ENCODE assay signal across 8 cellular contexts in genomic region chr3:150545419-150546225, GRCh38. TPM values are rescaled to one million over a fixed set of nuclear protein-coding genes. Genes with fewer than 3 reads are reported as not detected.
DNase-seq lines count a peak whose midpoint lies in the region; ATAC-seq, FAIRE-seq and TF ChIP-seq lines count a peak whose summit lies in the region.

No MANE protein-coding gene starts in this region.

- H3K27ac Mint-ChIP-seq in osteocyte (ENCODE audit: unreplicated experiment), result peak overlapping the region; percentile 100

- DNase-seq in DMS79 treated with DMSO at 0.1 percent for 48 hours (lab: John Stamatoyannopoulos, UW) (peak; percentile 59), NCI-H2171 treated with DMSO at 0.1 percent for 48 hours (lab: John Stamatoyannopoulos, UW) (peak; percentile 50), activated gamma-delta T cell (lab: John Stamatoyannopoulos, UW) (peak; percentile 35), globus pallidus (ENCODE audit: low spot score) (peak; percentile 21), osteocyte (ENCODE audit: extremely low spot score, unreplicated experiment) (peak; percentile 85), uterus (peak in 1 of 2 donors; percentile 40), D721Med (ENCODE audit: insufficient read length, low spot score) (no peak)

- no peaks in the 10 kb centered on the region for H3K9me3 ChIP-seq in uterus

- H3K36me3 Mint-ChIP-seq in osteocyte (ENCODE audit: unreplicated experiment), result peaks cover 31% of the 10 kb centered on the region

- H3K27ac ChIP-seq in uterus, result peak overlapping the region; percentile 97 to 99

- no peaks in the 10 kb centered on the region for H3K36me3 ChIP-seq in uterus

- H3K4me3 Mint-ChIP-seq in osteocyte (ENCODE audit: unreplicated experiment), result peak overlapping the region; percentile 100

- peak overlapping the region; percentile 86 to 96 for H3K4me3 ChIP-seq in uterus

- peaks cover 0 to 4% of the 10 kb centered on the region in 2 donors for H3K4me1 ChIP-seq in uterus

- H3K27me3 Mint-ChIP-seq in osteocyte (ENCODE audit: unreplicated experiment), result no peaks in the 10 kb centered on the region

- no peak for FAIRE-seq in D721Med (lab: Jason Lieb, UNC)

- H3K27me3 ChIP-seq in uterus, result no peaks in the 10 kb centered on the region

- peak; percentile 14 for ATAC-seq in GM21825 (IDR thresholded peaks at IDR 0.05; ENCODE audit: unreplicated experiment)

- intact Hi-C loops in uterus (cut with DNase I; ENCODE audit: low total_unique reads), result no loop called here

- no peak for TF ChIP-seq POLR2A in uterus (IDR thresholded peaks at IDR 0.05)

- TF ChIP-seq CTCF in osteocyte (IDR thresholded peaks at IDR 0.05) (no peak), uterus (IDR thresholded peaks at IDR 0.05) (no peak), D721Med (IDR thresholded peaks at IDR 0.05; ENCODE audit: insufficient read depth, missing control alignments) (no peak)

- H3K9me3 Mint-ChIP-seq in osteocyte (ENCODE audit: unreplicated experiment), result no peaks in the 10 kb centered on the region

- peaks cover 34% of the 10 kb centered on the region for H3K4me1 Mint-ChIP-seq in osteocyte (ENCODE audit: unreplicated experiment)

RNA-seq across cellular contexts. Expression of gene SERP1, which starts 0.7 kb away (rescaled TPM):
- total RNA-seq in osteocyte (81.3 and 82.1 TPM in 2 replicates), uterus (100 to 1,000 TPM in 1 of 4 donors, 10 to 100 TPM in 3; 77.4 to 151 (median 83.8) TPM)

RNA-seq across cellular contexts. Expression of gene EIF2A, which starts 1.0 kb away (rescaled TPM):
- total RNA-seq in osteocyte (66.5 and 67.7 TPM in 2 replicates), uterus (100 to 1,000 TPM; 112 to 266 (median 187) TPM)

RNA-seq across cellular contexts. Expression of gene SELENOT, which starts 57.5 kb away (rescaled TPM):
- 67.9 and 76.1 TPM in 2 replicates for total RNA-seq in osteocyte
- 100 to 1,000 TPM in 3 of 4 donors, 10 to 100 TPM in 1; 98.0 to 158 (median 111) TPM for total RNA-seq in uterus
